Comparison of ENCODE assay signal across 8 cellular contexts in genomic region chr4:93764647-93765246, GRCh38.
DNase-seq lines count a peak whose midpoint lies in the region; ATAC-seq, FAIRE-seq and TF ChIP-seq lines count a peak whose summit lies in the region.

No MANE protein-coding gene starts in this region.

- peak; percentile 87 for ATAC-seq in HG02763 (IDR thresholded peaks at IDR 0.05; ENCODE audit: unreplicated experiment)

- H3K27ac Mint-ChIP-seq in astrocyte (ENCODE audit: unreplicated experiment): no peak overlapping the region
- no peak overlapping the region for H3K27ac Mint-ChIP-seq in immature natural killer cell

- H3K4me1 ChIP-seq in A673 (ENCODE audit: insufficient read depth, low read length, poor library complexity, severe bottlenecking): no peaks in the 10 kb centered on the region
- no peaks in the 10 kb centered on the region for H3K4me1 ChIP-seq in astrocyte (ENCODE audit: insufficient read depth, low read length)
- H3K4me1 ChIP-seq in uterus: no peaks in the 10 kb centered on the region

- DNase-seq in A673 (ENCODE audit: low spot score): peak; percentile 44
- DNase-seq in NCI-H2081 (lab: John Stamatoyannopoulos, UW): peak; percentile 26 to 51
- peak; percentile 2 for DNase-seq in astrocyte (ENCODE audit: low read depth)
- peak; percentile 31 for DNase-seq in kidney glomerular epithelial cell (lab: John Stamatoyannopoulos, UW)
- DNase-seq in uterus: no peak
- no peak for DNase-seq in immature natural killer cell

- H3K9ac ChIP-seq in astrocyte (ENCODE audit: low read length): no peak overlapping the region

- H3K27ac ChIP-seq in A673 (ENCODE audit: low read depth, low read length, poor library complexity, severe bottlenecking) (no peak overlapping the region), astrocyte (ENCODE audit: low read depth, low read length) (no peak overlapping the region), uterus (no peak overlapping the region)

- H3K79me2 ChIP-seq in astrocyte (ENCODE audit: insufficient read depth, low read length): no peaks in the 10 kb centered on the region

- H3K4me3 ChIP-seq in A673 (ENCODE audit: low read depth, low read length, poor library complexity, severe bottlenecking): no peak overlapping the region
- no peak overlapping the region for H3K4me3 ChIP-seq in astrocyte (ENCODE audit: insufficient read depth, low read depth, low read length)
- no peak overlapping the region for H3K4me3 ChIP-seq in uterus

- H3K4me3 Mint-ChIP-seq in astrocyte (ENCODE audit: unreplicated experiment): no peak overlapping the region
- no peak overlapping the region for H3K4me3 Mint-ChIP-seq in immature natural killer cell

- H3K9me3 Mint-ChIP-seq in astrocyte (ENCODE audit: unreplicated experiment) (no peaks in the 10 kb centered on the region), immature natural killer cell (peaks cover 0 to 5% (median 3%) of the 10 kb centered on the region in 6 donors)

- TF ChIP-seq CTCF in A673 (conservative IDR thresholded peaks at IDR 0.05; ENCODE audit: low read depth, low read length) (peak; percentile 62), GM12873 (IDR thresholded peaks at IDR 0.05; ENCODE audit: insufficient read depth, low read depth, low read length, missing control alignments) (peak; percentile 65), astrocyte (IDR thresholded peaks at IDR 0.05; ENCODE audit: insufficient read depth, low read depth, low read length) (peak; percentile 82), uterus (IDR thresholded peaks at IDR 0.05) (peak; percentile 36 to 62 (median 51))

- no TSS peak for BruUV-seq in A673 (replicated peaks; lab: Mats Ljungman, UMichigan)

- H3K9me3 ChIP-seq in A673 (ENCODE audit: low read depth, low read length, poor library complexity, severe bottlenecking): no peaks in the 10 kb centered on the region
- H3K9me3 ChIP-seq in astrocyte (ENCODE audit: insufficient read depth, low read depth, low read length): no peaks in the 10 kb centered on the region
- H3K9me3 ChIP-seq in uterus: no peaks in the 10 kb centered on the region

- H2AFZ ChIP-seq in astrocyte (ENCODE audit: low read depth, low read length): no peak overlapping the region

- H3K27me3 ChIP-seq in A673 (replicated peaks; ENCODE audit: insufficient read depth, low read depth, low read length, poor library complexity) (no peaks in the 10 kb centered on the region), astrocyte (ENCODE audit: insufficient read depth, low read length) (peaks cover 2% of the 10 kb centered on the region), uterus (no peaks in the 10 kb centered on the region)

- intact Hi-C loops in A673 (cut with micrococcal nuclease; ENCODE audit: unreplicated experiment) (loop anchor here (5.0 kb wide), 1 partner anchor 52 kb away; no protein-coding TSS in a partner anchor), uterus (cut with DNase I; ENCODE audit: low total_unique reads) (no loop called here)

- no peaks in the 10 kb centered on the region for H4K20me1 ChIP-seq in astrocyte (ENCODE audit: insufficient read depth, low read length)

- no peak overlapping the region for H3K4me2 ChIP-seq in astrocyte (ENCODE audit: low read length)

- TF ChIP-seq POLR2A in uterus (IDR thresholded peaks at IDR 0.05): no peak

- no peaks in the 10 kb centered on the region for H3K36me3 ChIP-seq in A673 (ENCODE audit: insufficient read depth, low read length, poor library complexity, severe bottlenecking)
- no peaks in the 10 kb centered on the region for H3K36me3 ChIP-seq in astrocyte (ENCODE audit: insufficient read depth, low read length)
- H3K36me3 ChIP-seq in uterus: no peaks in the 10 kb centered on the region

- no peaks in the 10 kb centered on the region for H3K4me1 Mint-ChIP-seq in astrocyte (ENCODE audit: low read depth, unreplicated experiment)
- H3K4me1 Mint-ChIP-seq in immature natural killer cell: no peaks in the 10 kb centered on the region

- H3K27me3 Mint-ChIP-seq in astrocyte (ENCODE audit: low read depth, unreplicated experiment) (no peaks in the 10 kb centered on the region), immature natural killer cell (ENCODE audit: low read depth in 3 of 3) (peaks cover 0 to 2% (median 1%) of the 10 kb centered on the region in 3 donors)

- POLR2A ChIA-PET in A673 (lab: Charles Lee; ENCODE audit: low non-redundant PET): no interaction called here

- FAIRE-seq in astrocyte (lab: Jason Lieb, UNC): no peak

- H3K36me3 Mint-ChIP-seq in astrocyte (ENCODE audit: low read depth, unreplicated experiment) (no peaks in the 10 kb centered on the region), immature natural killer cell (no peaks in the 10 kb centered on the region)

- CTCF ChIA-PET in A673 (lab: Charles Lee): interaction anchor here (0.6 kb wide), 1 partner anchor 397 kb away, joined by 7 read pairs; no protein-coding TSS in a partner anchor

Comparison
In these comparisons a context has a peak if more than half of its experiments do, and no peak if none do; other contexts are left out.
1. DNase-seq: peak in A673 (single experiment), NCI-H2081 (2 of 2), astrocyte (single experiment) and kidney glomerular epithelial cell (single experiment); none in uterus (0 of 2) and immature natural killer cell (0 of 3).
2. Peak in every context shown above with its lines, with median percentiles within 50 percentile points of each other: CTCF ChIP-seq.